In the genomic region with DNA sequence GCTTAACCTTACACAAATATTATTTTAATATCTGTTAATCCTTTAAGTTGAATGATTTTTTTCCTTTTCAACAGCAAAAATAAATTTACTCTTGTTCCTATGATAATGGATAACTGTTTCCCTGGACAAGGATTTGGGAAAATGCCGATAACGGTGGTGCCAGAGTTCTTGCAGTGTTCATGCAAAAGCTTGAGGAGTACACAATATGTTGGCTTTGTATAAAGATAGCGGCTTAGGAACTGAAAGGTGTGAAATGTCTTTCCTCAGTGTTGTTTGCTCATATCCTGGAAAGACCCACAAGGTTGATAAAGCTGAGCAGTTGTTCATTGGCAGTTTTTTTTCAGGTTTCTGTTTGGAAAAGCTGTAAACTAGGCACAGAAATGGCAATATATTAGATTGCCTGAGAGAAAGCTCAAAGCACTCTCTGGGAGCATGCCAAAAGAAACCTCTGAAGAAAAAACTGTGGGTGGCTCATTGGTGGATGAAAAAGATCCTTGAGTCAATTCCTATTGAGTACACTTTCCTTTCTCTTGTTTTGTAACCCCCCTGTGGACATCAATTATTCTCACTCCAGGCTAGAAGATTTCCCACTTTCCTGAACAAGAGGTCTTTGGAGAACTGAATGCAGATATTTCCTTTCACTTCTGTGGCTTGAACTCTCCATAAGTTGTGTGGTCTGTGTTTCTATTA, we compare ENCODE assay signal across 15 cellular contexts.
A peak's percentile ranks its signal among the peaks of the same experiment; 100 is the strongest.
DNase-seq lines count a peak whose midpoint lies in the region; FAIRE-seq and TF ChIP-seq lines count a peak whose summit lies in the region.
"Had no signal": no experiment of that assay in that cellular context is flagged by ENCODE, and none has a peak within 500 bp of the region (broad histone marks: within the 10 kb centered on the region; RNA-seq: fewer than 3 reads in every experiment).

No MANE protein-coding gene starts in this region.

- no peaks in the 10 kb centered on the region for H3K9me3 ChIP-seq in keratinocyte (ENCODE audit: control insufficient read depth, low read depth, low read length)
- H3K9me3 ChIP-seq in stomach: peaks cover 0 to 2% (median 0%) of the 10 kb centered on the region in 4 donors
- H3K9me3 ChIP-seq: gastrocnemius medialis, thoracic aorta had no signal

- H3K4me3 ChIP-seq in keratinocyte (ENCODE audit: control insufficient read depth in 2 of 3, extremely low read depth in 1 of 3, insufficient read depth in 2 of 3, low read depth in 1 of 3, low read length in 3 of 3): no peak overlapping the region
- no peak overlapping the region for H3K4me3 ChIP-seq in stomach
- H3K4me3 ChIP-seq: gastrocnemius medialis, thoracic aorta had no signal

- no peak for TF ChIP-seq EP300 in stomach (IDR thresholded peaks at IDR 0.05)

- H3K27ac ChIP-seq in keratinocyte (ENCODE audit: control insufficient read depth, insufficient read depth, low read length) (no peak overlapping the region), stomach (no peak overlapping the region)
- H3K27ac ChIP-seq: gastrocnemius medialis, thoracic aorta had no signal

- no peak overlapping the region for H3K9ac ChIP-seq in keratinocyte (ENCODE audit: control insufficient read depth, extremely low read depth, insufficient read depth, low read length)

- TF ChIP-seq POLR2A in stomach (IDR thresholded peaks at IDR 0.05): no peak

- 19 to 36% (median 21%) methylated on average over 3 of the region's 3 CpGs for WGBS in stomach, 5 donors

- H3K79me2 ChIP-seq in keratinocyte (ENCODE audit: control insufficient read depth, insufficient read depth, low read length): no peaks in the 10 kb centered on the region

- no peaks in the 10 kb centered on the region for H4K20me1 ChIP-seq in keratinocyte (ENCODE audit: control insufficient read depth, extremely low read depth, insufficient read depth, low read length)

- DNase-seq in LHCN-M2 (ENCODE audit: low read depth): peak; percentile 23
- DNase-seq in brain pericyte (ENCODE audit: low read depth, low spot score): peak; percentile 80
- no peak for DNase-seq in keratinocyte (ENCODE audit: low read depth, low spot score)
- peak; percentile 68 for DNase-seq in stomach
- DNase-seq in RCC 7860 (ENCODE audit: low spot score): no peak
- DNase-seq in NCI-H748 treated with DMSO at 0.1 percent for 48 hours (lab: John Stamatoyannopoulos, UW): no peak
- DNase-seq in NCI-H1417 treated with DMSO at 0.1 percent for 48 hours (lab: John Stamatoyannopoulos, UW): no peak
- DNase-seq: CD8-positive, alpha-beta memory T cell; gastrocnemius medialis; left cardiac atrium; NCI-H2029 treated with DMSO at 0.1 percent for 48 hours; NCI-H82; PC-3 had no signal

- H3K36me3 ChIP-seq in keratinocyte (ENCODE audit: control insufficient read depth in 2 of 2, extremely low read depth in 1 of 2, insufficient read depth in 2 of 2, low read length in 2 of 2) (no peaks in the 10 kb centered on the region), stomach (no peaks in the 10 kb centered on the region)
- H3K36me3 ChIP-seq: gastrocnemius medialis, thoracic aorta had no signal

- no peak for TF ChIP-seq CTCF in keratinocyte (optimal IDR thresholded peaks at IDR 0.05 in 1 of 3, IDR thresholded peaks at IDR 0.05 in 1 of 3, conservative IDR thresholded peaks at IDR 0.05 in 1 of 3; ENCODE audit: extremely low read depth in 1 of 3, insufficient read depth in 2 of 3, low read length in 3 of 3)
- no peak for TF ChIP-seq CTCF in stomach (IDR thresholded peaks at IDR 0.05)

- intact Hi-C loops in stomach (cut with DNase I; ENCODE audit: low total_unique reads): no loop called here

- H3K9me1 ChIP-seq in keratinocyte (ENCODE audit: control insufficient read depth, extremely low read depth, insufficient read depth, low read length): no peaks in the 10 kb centered on the region

- H2AFZ ChIP-seq in keratinocyte (ENCODE audit: control insufficient read depth, low read length): no peak overlapping the region

- H3K4me1 ChIP-seq in keratinocyte (ENCODE audit: control insufficient read depth, extremely low read depth, insufficient read depth, low read length) (no peaks in the 10 kb centered on the region), stomach (peaks cover 0 to 16% (median 5%) of the 10 kb centered on the region in 4 donors)
- H3K4me1 ChIP-seq: gastrocnemius medialis had no signal

- H3K4me2 ChIP-seq in keratinocyte (ENCODE audit: control insufficient read depth, extremely low read depth, insufficient read depth, low read depth, low read length): no peak overlapping the region

- no peaks in the 10 kb centered on the region for H3K27me3 ChIP-seq in keratinocyte (ENCODE audit: control insufficient read depth, extremely low read depth, insufficient read depth, low read length)
- H3K27me3 ChIP-seq in stomach: no peaks in the 10 kb centered on the region
- H3K27me3 ChIP-seq: gastrocnemius medialis had no signal

- dilution Hi-C loops in keratinocyte (cut with MboI; ENCODE audit: extremely low pct_ligation_motif_present, low sequenced_read_pairs): no loop called here

- FAIRE-seq in keratinocyte (lab: Jason Lieb, UNC) (peak; percentile 5), RCC 7860 (lab: Jason Lieb, UNC) (no peak)
- FAIRE-seq: bronchial epithelial cell had no signal

Comparison
In these comparisons a context has a peak if more than half of its experiments do, and no peak if none do; other contexts are left out.
1. DNase-seq: peak in LHCN-M2 (single experiment), brain pericyte (single experiment) and stomach (single experiment); none in keratinocyte (single experiment), RCC 7860 (single experiment), NCI-H748 treated with DMSO at 0.1 percent for 48 hours (single experiment) and NCI-H1417 treated with DMSO at 0.1 percent for 48 hours (single experiment).